Comparison of ENCODE assay signal across 16 cellular contexts in the genomic region with DNA sequence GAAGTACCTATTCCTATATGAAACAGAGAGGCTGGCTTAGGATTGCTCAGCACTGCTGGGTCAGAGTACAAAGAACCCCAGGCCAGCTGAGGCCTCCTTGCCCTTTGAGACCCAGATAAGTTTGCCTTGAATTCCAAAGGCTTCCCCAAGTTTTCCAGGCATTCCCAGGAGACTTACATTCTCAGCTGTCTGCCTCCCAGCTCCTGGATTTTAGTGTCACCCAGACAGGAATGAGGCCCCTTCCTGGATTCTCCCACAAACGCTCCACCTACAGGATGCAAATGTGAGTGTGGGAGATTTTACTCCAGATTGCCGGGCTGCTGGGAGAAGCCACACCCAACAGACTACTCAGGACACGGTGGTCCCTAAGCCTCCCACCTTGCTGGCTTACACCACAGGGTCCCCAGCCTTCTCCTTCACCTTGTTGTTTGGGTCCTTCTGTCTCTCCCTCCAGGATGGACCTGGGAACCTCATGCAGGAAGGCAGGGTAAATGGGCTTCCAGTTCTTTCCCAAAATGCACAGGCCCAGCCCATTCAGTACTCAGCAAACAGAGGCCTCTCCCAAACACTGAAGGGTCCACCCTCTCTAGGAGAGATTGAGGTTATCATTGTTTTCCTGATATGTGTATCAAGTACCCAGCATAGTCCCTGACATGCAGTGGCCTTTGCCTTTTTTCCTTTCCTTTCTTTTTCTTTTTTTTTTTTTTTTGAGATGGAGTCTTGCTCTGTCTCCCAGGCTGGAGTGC. TPM values are rescaled to one million over a fixed set of nuclear protein-coding genes. Genes with fewer than 3 reads are reported as not detected.
DNase-seq lines count a peak whose midpoint lies in the region; ATAC-seq and TF ChIP-seq lines count a peak whose summit lies in the region.
"Had no signal": no experiment of that assay in that cellular context is flagged by ENCODE, and none has a peak within 500 bp of the region (broad histone marks: within the 10 kb centered on the region; RNA-seq: fewer than 3 reads in every experiment).

No MANE protein-coding gene starts in this region.

- DNase-seq in DMS 273 (lab: John Stamatoyannopoulos, UW; ENCODE audit: unreplicated experiment) (peak; percentile 58), DMS 273 treated with DMSO at 0.1 percent for 48 hours (lab: John Stamatoyannopoulos, UW) (no peak), NCI-H2171 (lab: John Stamatoyannopoulos, UW) (peak; percentile 15), chondrocyte (ENCODE audit: low spot score) (no peak), osteoblast (ENCODE audit: insufficient read length, low spot score, missing footprints) (peak; percentile 79), kidney tubule cell (ENCODE audit: low spot score) (no peak)
- DNase-seq: activated naive CD8-positive, alpha-beta T cell treated with anti-CD3 and anti-CD28 coated beads for 36 hours; cerebellar nuclear complex; NCI-H1048; NCI-H748 treated with DMSO at 0.1 percent for 48 hours; stimulated activated CD4-positive, alpha-beta T cell treated with anti-CD3 and anti-CD28 coated beads, Interleukin-15, amount 100 ng/mL, for 24 hours had no signal

- no peaks in the 10 kb centered on the region for H3K36me3 Mint-ChIP-seq in chondrocyte (ENCODE audit: low read depth)
- H3K36me3 Mint-ChIP-seq in stimulated activated memory B cell treated with anti-CD40 and anti-IgM and Interleukin-4, amounts not matched to agents 10 μg/mL and 1 μg/mL and 100 μg/mL, for 72 hours = no peaks in the 10 kb centered on the region
- H3K36me3 Mint-ChIP-seq: activated naive CD8-positive, alpha-beta T cell treated with anti-CD3 and anti-CD28 coated beads for 36 hours had no signal

- peaks cover 7% of the 10 kb centered on the region for H3K4me1 Mint-ChIP-seq in chondrocyte (ENCODE audit: low read depth)
- no peaks in the 10 kb centered on the region for H3K4me1 Mint-ChIP-seq in stimulated activated memory B cell treated with anti-CD40 and anti-IgM and Interleukin-4, amounts not matched to agents 10 μg/mL and 1 μg/mL and 100 μg/mL, for 72 hours
- H3K4me1 Mint-ChIP-seq: activated naive CD8-positive, alpha-beta T cell treated with anti-CD3 and anti-CD28 coated beads for 36 hours had no signal

- no peaks in the 10 kb centered on the region for H3K27me3 Mint-ChIP-seq in chondrocyte (ENCODE audit: low read depth)
- peaks cover 17% of the 10 kb centered on the region for H3K27me3 Mint-ChIP-seq in stimulated activated memory B cell treated with anti-CD40 and anti-IgM and Interleukin-4, amounts not matched to agents 10 μg/mL and 1 μg/mL and 100 μg/mL, for 72 hours

- H3K36me3 ChIP-seq in osteoblast (ENCODE audit: insufficient read depth, low read length) = no peaks in the 10 kb centered on the region

- H3K9me3 ChIP-seq in osteoblast (ENCODE audit: low read depth, low read length) = no peaks in the 10 kb centered on the region

- H4K20me1 ChIP-seq in osteoblast (ENCODE audit: insufficient read depth, low read length) = no peaks in the 10 kb centered on the region

- H3K27ac ChIP-seq in osteoblast (ENCODE audit: low read depth, low read length) = no peak overlapping the region
- H3K27ac ChIP-seq: 22Rv1, parathyroid adenoma had no signal

- H2AFZ ChIP-seq in osteoblast (ENCODE audit: low read length) = no peak overlapping the region
- H2AFZ ChIP-seq: parathyroid adenoma had no signal

- no peaks in the 10 kb centered on the region for H3K4me1 ChIP-seq in osteoblast (ENCODE audit: insufficient read depth, low read length)
- H3K4me1 ChIP-seq: parathyroid adenoma had no signal

- no peak overlapping the region for H3K4me3 ChIP-seq in osteoblast (ENCODE audit: insufficient read depth, low read length)

- ATAC-seq in stimulated activated memory B cell treated with anti-CD40 and anti-IgM and Interleukin-4, amounts not matched to agents 10 μg/mL and 1 μg/mL and 100 μg/mL, for 72 hours = no peak
- no peak for ATAC-seq in HG02884 (IDR thresholded peaks at IDR 0.05; ENCODE audit: unreplicated experiment)

- no peak overlapping the region for H3K27ac Mint-ChIP-seq in chondrocyte (ENCODE audit: unreplicated experiment)
- no peak overlapping the region for H3K27ac Mint-ChIP-seq in stimulated activated memory B cell treated with anti-CD40 and anti-IgM and Interleukin-4, amounts not matched to agents 10 μg/mL and 1 μg/mL and 100 μg/mL, for 72 hours
- H3K27ac Mint-ChIP-seq: activated naive CD8-positive, alpha-beta T cell treated with anti-CD3 and anti-CD28 coated beads for 36 hours had no signal

- no peak overlapping the region for H3K4me2 ChIP-seq in osteoblast (ENCODE audit: insufficient read depth, low read length)

- H3K4me3 Mint-ChIP-seq in chondrocyte (ENCODE audit: unreplicated experiment) = no peak overlapping the region
- no peak overlapping the region for H3K4me3 Mint-ChIP-seq in stimulated activated memory B cell treated with anti-CD40 and anti-IgM and Interleukin-4, amounts not matched to agents 10 μg/mL and 1 μg/mL and 100 μg/mL, for 72 hours
- H3K4me3 Mint-ChIP-seq: activated naive CD8-positive, alpha-beta T cell treated with anti-CD3 and anti-CD28 coated beads for 36 hours had no signal

- H3K27me3 ChIP-seq in osteoblast (ENCODE audit: insufficient read depth, low read length) = no peaks in the 10 kb centered on the region

- H3K9me3 Mint-ChIP-seq in chondrocyte (ENCODE audit: low read depth) = no peaks in the 10 kb centered on the region
- H3K9me3 Mint-ChIP-seq in stimulated activated memory B cell treated with anti-CD40 and anti-IgM and Interleukin-4, amounts not matched to agents 10 μg/mL and 1 μg/mL and 100 μg/mL, for 72 hours = no peaks in the 10 kb centered on the region
- H3K9me3 Mint-ChIP-seq: activated naive CD8-positive, alpha-beta T cell treated with anti-CD3 and anti-CD28 coated beads for 36 hours had no signal

- peak; percentile 39 for TF ChIP-seq CTCF in chondrocyte (IDR thresholded peaks at IDR 0.05)
- no peak for TF ChIP-seq CTCF in osteoblast (IDR thresholded peaks at IDR 0.05; ENCODE audit: extremely low read depth, low read depth, low read length)

- no peaks in the 10 kb centered on the region for H3K79me2 ChIP-seq in osteoblast (ENCODE audit: insufficient read depth, low read length)
- H3K79me2 ChIP-seq: parathyroid adenoma had no signal

RNA-seq across cellular contexts. Expression of gene RHBG, which starts 10.6 kb away (rescaled TPM):
- total RNA-seq in chondrocyte = not detected in 3 replicates
- total RNA-seq in osteoblast = not detected in 2 replicates
- total RNA-seq: activated naive CD8-positive, alpha-beta T cell treated with anti-CD3 and anti-CD28 coated beads for 36 hours; epithelial cell of proximal tubule had no signal

RNA-seq across cellular contexts. Expression of gene TSACC, which starts 41.3 kb away (rescaled TPM):
- not detected in 3 replicates for total RNA-seq in chondrocyte
- 0.36 TPM in 1 of 2 replicates, not detected in the other for total RNA-seq in osteoblast
- total RNA-seq: activated naive CD8-positive, alpha-beta T cell treated with anti-CD3 and anti-CD28 coated beads for 36 hours had no signal

RNA-seq across cellular contexts. Expression of gene CCT3, which starts 41.5 kb away (rescaled TPM):
- total RNA-seq in chondrocyte = 159 to 204 TPM (median 161 TPM) in 3 replicates
- 258 and 276 TPM in 2 replicates for total RNA-seq in osteoblast

Comparison
In these comparisons a context has a peak if more than half of its experiments do, and no peak if none do; other contexts are left out.
1. DNase-seq: peak in DMS 273 (single experiment), NCI-H2171 (single experiment) and osteoblast (single experiment); none in DMS 273 treated with DMSO at 0.1 percent for 48 hours (single experiment), chondrocyte (single experiment) and kidney tubule cell (single experiment).